Comparison of ENCODE assay signal across 9 cellular contexts in genomic region chr2:17719562-17720371, GRCh38. TPM values are rescaled to one million over a fixed set of nuclear protein-coding genes. Genes with fewer than 3 reads are reported as not detected.
DNase-seq lines count a peak whose midpoint lies in the region; ATAC-seq and TF ChIP-seq lines count a peak whose summit lies in the region.
"Had no signal": no experiment of that assay in that cellular context is flagged by ENCODE, and none has a peak within 500 bp of the region (broad histone marks: within the 10 kb centered on the region; RNA-seq: fewer than 3 reads in every experiment).

No MANE protein-coding gene starts in this region.

- ATAC-seq in naive B cell (ENCODE audit: low read depth in 2 of 2) = no peak
- no peak for ATAC-seq in HG02623 (IDR thresholded peaks at IDR 0.05; ENCODE audit: unreplicated experiment)

- H4K20me1 ChIP-seq in KMS-11 (ENCODE audit: insufficient read depth) = no peaks in the 10 kb centered on the region; the same call in 1 of the 2 replicates

- no peaks in the 10 kb centered on the region for H3K27me3 Mint-ChIP-seq in Caco-2 (ENCODE audit: insufficient read depth, unreplicated experiment)
- H3K27me3 Mint-ChIP-seq in naive B cell = no peaks in the 10 kb centered on the region

- no peak for DNase-seq in Caco-2
- DNase-seq in GM19238 (ENCODE audit: insufficient read length, low spot score) = peak; percentile 4
- no peak for DNase-seq in breast epithelium (ENCODE audit: low spot score in 2 of 2)
- peak; percentile 19 for DNase-seq in naive B cell
- no peak for DNase-seq in mucosa of gallbladder (ENCODE audit: low spot score)
- DNase-seq in hepatic stellate cell (ENCODE audit: low spot score) = no peak

- no peaks in the 10 kb centered on the region for H3K79me2 ChIP-seq in KMS-11 (ENCODE audit: insufficient read depth, low read depth)

- H3K4me2 ChIP-seq in KMS-11 = no peak overlapping the region

- no peak overlapping the region for H3K27ac ChIP-seq in KMS-11
- no peak overlapping the region for H3K27ac ChIP-seq in breast epithelium
- H3K27ac ChIP-seq: SJSA1 had no signal

- H3K27me3 ChIP-seq in Caco-2 (replicated peaks; ENCODE audit: control insufficient read depth, insufficient read depth, low read length) = no peaks in the 10 kb centered on the region
- no peaks in the 10 kb centered on the region for H3K27me3 ChIP-seq in KMS-11 (ENCODE audit: insufficient read depth, low read depth)
- H3K27me3 ChIP-seq in breast epithelium = no peaks in the 10 kb centered on the region
- H3K27me3 ChIP-seq: SJSA1 had no signal

- CTCF ChIA-PET in Caco-2 (lab: Charles Lee) = no interaction called here

- H3K9ac ChIP-seq in KMS-11 = no peak overlapping the region

- no peak for TF ChIP-seq POLR2A in breast epithelium (IDR thresholded peaks at IDR 0.05)

- intact Hi-C loops in Caco-2 (cut with micrococcal nuclease; ENCODE audit: unreplicated experiment) = loop anchor here (2.0 to 10.0 kb wide), 3 partner anchors 13 to 455 kb away; partner anchors contain the start of gene SMC6
- intact Hi-C loops in breast epithelium (cut with DNase I; ENCODE audit: low total_unique reads) = no loop called here

- BruUV-seq in Caco-2 (replicated peaks; lab: Mats Ljungman, UMichigan) = no TSS peak

- peaks cover 6% of the 10 kb centered on the region; the same call in 1 of the 2 replicates for H3K4me1 ChIP-seq in Caco-2
- H3K4me1 ChIP-seq in KMS-11 (ENCODE audit: low read depth, poor library complexity, severe bottlenecking) = no peaks in the 10 kb centered on the region
- H3K4me1 ChIP-seq in breast epithelium = no peaks in the 10 kb centered on the region
- H3K4me1 ChIP-seq: SJSA1 had no signal

- POLR2A ChIA-PET in Caco-2 (lab: Charles Lee) = interaction anchor here (1.3 kb wide), 1 partner anchor 34 kb away, joined by 5 read pairs; the partner anchor contains the start of genes GEN1 and SMC6

- H3K36me3 Mint-ChIP-seq in Caco-2 (ENCODE audit: insufficient read depth, unreplicated experiment) = peaks cover 31% of the 10 kb centered on the region
- H3K36me3 Mint-ChIP-seq in naive B cell = no peaks in the 10 kb centered on the region

- no peaks in the 10 kb centered on the region for H3K36me3 ChIP-seq in Caco-2 (ENCODE audit: control insufficient read depth, insufficient read depth, low read length)
- 0 out of 2 replicates have a peak, but pooled peaks cover 4% of the 10 kb centered on the region for H3K36me3 ChIP-seq in KMS-11 (ENCODE audit: insufficient read depth)
- H3K36me3 ChIP-seq in breast epithelium = no peaks in the 10 kb centered on the region

- H2AFZ ChIP-seq in KMS-11 (ENCODE audit: low read depth) = no peak overlapping the region

- no peak overlapping the region for H3K4me3 Mint-ChIP-seq in Caco-2 (ENCODE audit: unreplicated experiment)
- H3K4me3 Mint-ChIP-seq in naive B cell = no peak overlapping the region

- H3K9me3 Mint-ChIP-seq in Caco-2 (ENCODE audit: unreplicated experiment) = no peaks in the 10 kb centered on the region
- H3K9me3 Mint-ChIP-seq in naive B cell = no peaks in the 10 kb centered on the region

- peaks cover 7% of the 10 kb centered on the region for H3K4me1 Mint-ChIP-seq in Caco-2 (ENCODE audit: low read depth, unreplicated experiment)
- H3K4me1 Mint-ChIP-seq in naive B cell = no peaks in the 10 kb centered on the region

- H3K27ac Mint-ChIP-seq in Caco-2 (ENCODE audit: unreplicated experiment) = no peak overlapping the region
- peak overlapping the region in 4 of 6 donors; percentile 17 to 79 (median 51) for H3K27ac Mint-ChIP-seq in naive B cell

- H3K9me3 ChIP-seq in Caco-2 (no peaks in the 10 kb centered on the region), breast epithelium (no peaks in the 10 kb centered on the region)
- H3K9me3 ChIP-seq: SJSA1 had no signal

- TF ChIP-seq CTCF in Caco-2 (IDR thresholded peaks at IDR 0.05; ENCODE audit: insufficient read depth in 1 of 2, low read depth in 1 of 2, low read length in 1 of 2, severe bottlenecking in 1 of 2, unreplicated experiment in 1 of 2) = peak; percentile 77 to 78
- peak; percentile 80 for TF ChIP-seq CTCF in KMS-11 (conservative IDR thresholded peaks at IDR 0.05; ENCODE audit: low read depth, low read length)
- TF ChIP-seq CTCF in breast epithelium (IDR thresholded peaks at IDR 0.05) = peak; percentile 54 to 66 (median 62)

- H3K4me3 ChIP-seq in Caco-2 (ENCODE audit: low read depth, low read length) = no peak overlapping the region
- H3K4me3 ChIP-seq in KMS-11 (IDR thresholded peaks at IDR 0.05; ENCODE audit: insufficient read depth, low read depth, low read length) = no peak overlapping the region
- H3K4me3 ChIP-seq in breast epithelium = no peak overlapping the region
- H3K4me3 ChIP-seq: SJSA1 had no signal

RNA-seq across cellular contexts. Expression of gene SMC6, which starts 33.8 kb away (rescaled TPM):
- 39.4 and 41.3 TPM in 2 replicates for total RNA-seq in Caco-2 (2022)
- total RNA-seq in breast epithelium = 10 to 100 TPM; 17.0 to 23.4 (median 18.7) TPM
- 10 to 100 TPM; 34.4 to 64.8 (median 45.1) TPM for polyA plus RNA-seq in naive B cell (ENCODE audit: low read depth in 6 of 6)
- total RNA-seq in mucosa of gallbladder = 13.9 TPM

RNA-seq across cellular contexts. Expression of gene GEN1, which starts 34.2 kb away (rescaled TPM):
- 33.3 and 36.5 TPM in 2 replicates for total RNA-seq in Caco-2 (2022)
- 10 to 100 TPM in 1 of 3 donors, 1 to 10 TPM in 2; 3.6 to 12.7 (median 6.7) TPM for total RNA-seq in breast epithelium
- polyA plus RNA-seq in naive B cell (ENCODE audit: low read depth in 6 of 6) = 1 to 10 TPM; 1.3 to 6.2 (median 4.6) TPM
- 8.6 TPM for total RNA-seq in mucosa of gallbladder

Comparison
In these comparisons a context has a peak if more than half of its experiments do, and no peak if none do; other contexts are left out.
1. DNase-seq: peak in GM19238 (single experiment) and naive B cell (single experiment); none in Caco-2 (0 of 2), breast epithelium (0 of 2), mucosa of gallbladder (single experiment) and hepatic stellate cell (single experiment).
2. Peak in every context shown above with its lines, with median percentiles within 50 percentile points of each other: CTCF ChIP-seq.